1 cellular context compared by ENCODE assay signal in genomic region chr9:110129460-110129859, GRCh38.
TF ChIP-seq lines count a peak whose summit lies in the region.

No MANE protein-coding gene starts in this region.

TF ChIP-seq in endothelial cell of umbilical vein, 7 proteins besides CTCF, POLR2A, EP300 and RAD21 (continued from another document):
- TF ChIP-seq EZH2 (IDR thresholded peaks at IDR 0.05; ENCODE audit: borderline replicate concordance, low read depth, low read length, severe bottlenecking) = no peak
